ENCODE assay signal across 13 cellular contexts in genomic region chr7:69373171-69374035, GRCh38.
DNase-seq lines count a peak whose midpoint lies in the region; ATAC-seq and TF ChIP-seq lines count a peak whose summit lies in the region.
"Had no signal": no experiment of that assay in that cellular context is flagged by ENCODE, and none has a peak within 500 bp of the region (broad histone marks: within the 10 kb centered on the region; RNA-seq: fewer than 3 reads in every experiment).

No MANE protein-coding gene starts in this region.

- H3K4me3 Mint-ChIP-seq in neural progenitor cell: no peak overlapping the region
- H3K4me3 Mint-ChIP-seq: activated naive CD8-positive, alpha-beta T cell treated with anti-CD3 and anti-CD28 coated beads for 36 hours had no signal

- H3K9me3 ChIP-seq in left lung: no peaks in the 10 kb centered on the region
- no peaks in the 10 kb centered on the region for H3K9me3 ChIP-seq in neural progenitor cell (ENCODE audit: low read depth)

- no peaks in the 10 kb centered on the region for H3K79me2 ChIP-seq in neural progenitor cell (ENCODE audit: low read depth)

- peak; percentile 24 for ATAC-seq in left lung

- no peak overlapping the region for H3K27ac ChIP-seq in left lung
- no peak overlapping the region for H3K27ac ChIP-seq in neural progenitor cell
- H3K27ac ChIP-seq: dorsolateral prefrontal cortex had no signal

- H3K27me3 ChIP-seq in left lung (no peaks in the 10 kb centered on the region), neural progenitor cell (no peaks in the 10 kb centered on the region)

- no peak overlapping the region for H2AFZ ChIP-seq in neural progenitor cell (replicated peaks)

- peak; percentile 26; the same call in 1 of the 2 replicates for TF ChIP-seq POLR2A in Raji (IDR thresholded peaks at IDR 0.05; ENCODE audit: insufficient read depth, low read depth, low read length)

- no peaks in the 10 kb centered on the region for H3F3A ChIP-seq in neural progenitor cell (ENCODE audit: low read depth)

- no peaks in the 10 kb centered on the region for H4K20me1 ChIP-seq in neural progenitor cell (ENCODE audit: low read depth)

- H3K4me1 Mint-ChIP-seq in neural progenitor cell: peaks cover 3% of the 10 kb centered on the region
- H3K4me1 Mint-ChIP-seq: activated naive CD8-positive, alpha-beta T cell treated with anti-CD3 and anti-CD28 coated beads for 36 hours; CD8-positive, alpha-beta memory T cell had no signal

- no peak overlapping the region for H3K4me3 ChIP-seq in AG10803 (ENCODE audit: low read length)
- no peak overlapping the region for H3K4me3 ChIP-seq in GM12865 (ENCODE audit: low read depth, low read length)
- H3K4me3 ChIP-seq in left lung: no peak overlapping the region
- no peak overlapping the region for H3K4me3 ChIP-seq in neural progenitor cell

- H3K27ac Mint-ChIP-seq in neural progenitor cell: no peak overlapping the region
- H3K27ac Mint-ChIP-seq: activated naive CD8-positive, alpha-beta T cell treated with anti-CD3 and anti-CD28 coated beads for 36 hours; CD8-positive, alpha-beta memory T cell had no signal

- H3K4me1 ChIP-seq in left lung: no peaks in the 10 kb centered on the region
- no peaks in the 10 kb centered on the region for H3K4me1 ChIP-seq in neural progenitor cell

- H3K9me3 Mint-ChIP-seq in neural progenitor cell: no peaks in the 10 kb centered on the region
- H3K9me3 Mint-ChIP-seq: activated naive CD8-positive, alpha-beta T cell treated with anti-CD3 and anti-CD28 coated beads for 36 hours had no signal

- H3K36me3 Mint-ChIP-seq in neural progenitor cell: no peaks in the 10 kb centered on the region
- H3K36me3 Mint-ChIP-seq: activated naive CD8-positive, alpha-beta T cell treated with anti-CD3 and anti-CD28 coated beads for 36 hours; CD8-positive, alpha-beta memory T cell had no signal

- no peak overlapping the region for H3K9ac ChIP-seq in neural progenitor cell

- no peak for TF ChIP-seq CTCF in AG10803 (conservative IDR thresholded peaks at IDR 0.05; ENCODE audit: low read length)
- no peak for TF ChIP-seq CTCF in GM12865 (IDR thresholded peaks at IDR 0.05; ENCODE audit: insufficient read depth, low read depth, low read length, missing control alignments)
- no peak for TF ChIP-seq CTCF in left lung (IDR thresholded peaks at IDR 0.05)
- no peak for TF ChIP-seq CTCF in neural progenitor cell (IDR thresholded peaks at IDR 0.05)

- no peaks in the 10 kb centered on the region for H3K36me3 ChIP-seq in left lung
- H3K36me3 ChIP-seq in neural progenitor cell: no peaks in the 10 kb centered on the region

- DNase-seq in AG10803 (ENCODE audit: low read depth) (peak; percentile 93), GM12865 (ENCODE audit: low read depth) (peak; percentile 20), left lung (no peak), NCI-H2196 (lab: John Stamatoyannopoulos, UW; ENCODE audit: unreplicated experiment) (no peak), neural progenitor cell (ENCODE audit: low spot score) (no peak), 8988T (no peak)
- no peak for DNase-seq in stimulated activated naive CD4-positive, alpha-beta T cell (lab: John Stamatoyannopoulos, UW)
- DNase-seq: activated naive CD8-positive, alpha-beta T cell treated with anti-CD3 and anti-CD28 coated beads for 36 hours; CD8-positive, alpha-beta memory T cell; left cardiac atrium; NCI-H2081 had no signal

- peaks cover 2% of the 10 kb centered on the region for H3K27me3 Mint-ChIP-seq in neural progenitor cell (ENCODE audit: insufficient read depth, low read depth)
- H3K27me3 Mint-ChIP-seq: activated naive CD8-positive, alpha-beta T cell treated with anti-CD3 and anti-CD28 coated beads for 36 hours had no signal

- intact Hi-C loops in left lung (cut with DNase I): no loop called here

- H3K4me2 ChIP-seq in neural progenitor cell: no peak overlapping the region

Comparison
In these comparisons a context has a peak if more than half of its experiments do, and no peak if none do; other contexts are left out.
1. DNase-seq: peak in AG10803 (single experiment) and GM12865 (single experiment); none in left lung (0 of 2), NCI-H2196 (single experiment), neural progenitor cell (single experiment), 8988T (single experiment) and stimulated activated naive CD4-positive, alpha-beta T cell (0 of 6).